Comparison of ENCODE assay signal across 22 cellular contexts in the genomic region with DNA sequence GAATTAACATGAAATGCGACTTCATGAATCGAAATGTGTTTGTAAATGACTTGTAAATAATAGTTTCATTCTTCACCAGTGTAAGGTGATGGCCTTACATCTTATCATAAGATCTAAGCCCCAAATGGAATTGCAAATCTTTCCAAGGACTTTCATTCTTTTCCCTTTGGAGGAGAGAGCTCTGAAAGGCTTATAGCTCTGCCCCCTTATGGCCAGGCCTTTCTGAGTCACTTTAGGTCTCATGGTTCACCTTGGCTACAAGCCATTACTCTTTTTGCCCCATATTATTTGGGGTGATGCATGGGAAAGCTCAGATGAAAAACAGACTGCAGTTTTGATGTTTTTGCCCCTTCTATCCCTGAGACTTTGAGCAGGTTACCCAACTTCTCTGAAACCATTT.
DNase-seq lines count a peak whose midpoint lies in the region; ATAC-seq and TF ChIP-seq lines count a peak whose summit lies in the region.
"Had no signal": no experiment of that assay in that cellular context is flagged by ENCODE, and none has a peak within 500 bp of the region (broad histone marks: within the 10 kb centered on the region; RNA-seq: fewer than 3 reads in every experiment).

No MANE protein-coding gene starts in this region.

- H3K18ac ChIP-seq in H9 (ENCODE audit: insufficient read length, low read depth, low read length): no peak overlapping the region

- no peaks in the 10 kb centered on the region; a peak in 1 of 4 replicates for H3K4me1 Mint-ChIP-seq in H9
- peaks cover 20% of the 10 kb centered on the region for H3K4me1 Mint-ChIP-seq in chondrocyte (ENCODE audit: low read depth)
- no peaks in the 10 kb centered on the region for H3K4me1 Mint-ChIP-seq in activated T-helper 2 cell treated with anti-CD3 and anti-CD28 coated beads, Interferon-gamma antibody, Interleukin-2, Interleukin-4, amounts not matched to agents 10 μg/mL and 5 μg/mL and 100 μg/mL, durations not matched to agents 14 hours and 24 hours and 36 hours (ENCODE audit: low read depth)
- H3K4me1 Mint-ChIP-seq: activated CD4-positive, alpha-beta memory T cell treated with anti-CD3 and anti-CD28 coated beads, Interleukin-2, amount 10 ng/mL, durations not matched to agents 7 days and 5 days; CD8-positive, alpha-beta memory T cell had no signal

- no peak overlapping the region for H3K4me2 ChIP-seq in H9 (ENCODE audit: insufficient read depth, insufficient read length, low read length)

- no peak for ATAC-seq in HG02973 (IDR thresholded peaks at IDR 0.05; ENCODE audit: unreplicated experiment)
- ATAC-seq: heart left ventricle, lower lobe of right lung had no signal

- no peak overlapping the region for H3K56ac ChIP-seq in H9 (ENCODE audit: insufficient read length, low read depth, low read length)

- H3K23me2 ChIP-seq in H9 (ENCODE audit: insufficient read length, low read depth, low read length, poor library complexity, severe bottlenecking): no peaks in the 10 kb centered on the region

- intact Hi-C loops in activated T-helper 2 cell treated with anti-CD3 and anti-CD28 coated beads, Interferon-gamma antibody, Interleukin-2, Interleukin-4, amounts not matched to agents 10 μg/mL and 5 μg/mL and 100 μg/mL, durations not matched to agents 14 hours and 24 hours and 36 hours (cut with micrococcal nuclease): no loop called here

- H3K36me3 Mint-ChIP-seq in H9 (ENCODE audit: insufficient read depth in 1 of 3, low read depth in 3 of 3) (no peaks in the 10 kb centered on the region), chondrocyte (ENCODE audit: low read depth) (no peaks in the 10 kb centered on the region)
- no peaks in the 10 kb centered on the region for H3K36me3 Mint-ChIP-seq in activated T-helper 2 cell treated with anti-CD3 and anti-CD28 coated beads, Interferon-gamma antibody, Interleukin-2, Interleukin-4, amounts not matched to agents 10 μg/mL and 5 μg/mL and 100 μg/mL, durations not matched to agents 14 hours and 24 hours and 36 hours (ENCODE audit: low read depth)
- H3K36me3 Mint-ChIP-seq: CD8-positive, alpha-beta memory T cell had no signal

- H2AK5ac ChIP-seq in H9 (ENCODE audit: insufficient read length, low read length): no peak overlapping the region

- H3K4me1 ChIP-seq in H9 (ENCODE audit: insufficient read depth, low read length): no peaks in the 10 kb centered on the region
- H3K4me1 ChIP-seq: heart left ventricle, lower lobe of right lung, right atrium auricular region had no signal

- no peaks in the 10 kb centered on the region for H4K20me1 ChIP-seq in H9 (ENCODE audit: control insufficient read depth, insufficient read depth, insufficient read length)

- no peak overlapping the region for H4K8ac ChIP-seq in H9 (replicated peaks; ENCODE audit: insufficient read length, low read depth, low read length)

- H3K27ac Mint-ChIP-seq in H9: no peak overlapping the region
- H3K27ac Mint-ChIP-seq in chondrocyte (ENCODE audit: unreplicated experiment): no peak overlapping the region
- no peak overlapping the region for H3K27ac Mint-ChIP-seq in activated T-helper 2 cell treated with anti-CD3 and anti-CD28 coated beads, Interferon-gamma antibody, Interleukin-2, Interleukin-4, amounts not matched to agents 10 μg/mL and 5 μg/mL and 100 μg/mL, durations not matched to agents 14 hours and 24 hours and 36 hours
- H3K27ac Mint-ChIP-seq: activated CD4-positive, alpha-beta memory T cell treated with anti-CD3 and anti-CD28 coated beads, Interleukin-2, amount 10 ng/mL, durations not matched to agents 7 days and 5 days; CD8-positive, alpha-beta memory T cell had no signal

- H3K4ac ChIP-seq in H9 (ENCODE audit: low read depth, low read length): no peak overlapping the region

- H3K4me3 Mint-ChIP-seq in H9 (no peak overlapping the region), chondrocyte (ENCODE audit: unreplicated experiment) (no peak overlapping the region)
- H3K4me3 Mint-ChIP-seq in activated T-helper 2 cell treated with anti-CD3 and anti-CD28 coated beads, Interferon-gamma antibody, Interleukin-2, Interleukin-4, amounts not matched to agents 10 μg/mL and 5 μg/mL and 100 μg/mL, durations not matched to agents 14 hours and 24 hours and 36 hours (ENCODE audit: low read depth): no peak overlapping the region
- H3K4me3 Mint-ChIP-seq: activated CD4-positive, alpha-beta memory T cell treated with anti-CD3 and anti-CD28 coated beads, Interleukin-2, amount 10 ng/mL, durations not matched to agents 7 days and 5 days; CD8-positive, alpha-beta memory T cell had no signal

- H2BK12ac ChIP-seq in H9 (ENCODE audit: insufficient read length, low read depth, low read length): no peak overlapping the region

- H3K79me1 ChIP-seq in H9 (ENCODE audit: insufficient read depth, low read depth, low read length, poor library complexity, severe bottlenecking): no peaks in the 10 kb centered on the region

- H3K27me3 ChIP-seq in H9 (ENCODE audit: insufficient read depth, low read length): no peaks in the 10 kb centered on the region
- H3K27me3 ChIP-seq: heart left ventricle, right atrium auricular region had no signal

- no peaks in the 10 kb centered on the region for H3K27me3 Mint-ChIP-seq in H9 (ENCODE audit: low read depth)
- H3K27me3 Mint-ChIP-seq in chondrocyte (ENCODE audit: low read depth): no peaks in the 10 kb centered on the region
- H3K27me3 Mint-ChIP-seq in activated T-helper 2 cell treated with anti-CD3 and anti-CD28 coated beads, Interferon-gamma antibody, Interleukin-2, Interleukin-4, amounts not matched to agents 10 μg/mL and 5 μg/mL and 100 μg/mL, durations not matched to agents 14 hours and 24 hours and 36 hours (ENCODE audit: low read depth): no peaks in the 10 kb centered on the region
- H3K27me3 Mint-ChIP-seq: activated CD4-positive, alpha-beta memory T cell treated with anti-CD3 and anti-CD28 coated beads, Interleukin-2, amount 10 ng/mL, durations not matched to agents 7 days and 5 days; CD8-positive, alpha-beta memory T cell had no signal

- H3K9me3 Mint-ChIP-seq in H9: no peaks in the 10 kb centered on the region
- peaks cover 2% of the 10 kb centered on the region for H3K9me3 Mint-ChIP-seq in chondrocyte (ENCODE audit: low read depth)
- no peaks in the 10 kb centered on the region for H3K9me3 Mint-ChIP-seq in activated T-helper 2 cell treated with anti-CD3 and anti-CD28 coated beads, Interferon-gamma antibody, Interleukin-2, Interleukin-4, amounts not matched to agents 10 μg/mL and 5 μg/mL and 100 μg/mL, durations not matched to agents 14 hours and 24 hours and 36 hours

- no CpG with 5 or more reads among the region's 2 CpGs for WGBS in H9 (ENCODE audit: extremely low coverage, insufficient read length, low lambda C conversion rate)

- H3T11ph ChIP-seq in H9 (ENCODE audit: low read length): no peak overlapping the region

- TF ChIP-seq CTCF in H9 (conservative IDR thresholded peaks at IDR 0.05) (peak; percentile 58), chondrocyte (IDR thresholded peaks at IDR 0.05) (peak; percentile 20), RWPE1 (conservative IDR thresholded peaks at IDR 0.05; ENCODE audit: low read depth) (no peak)

- no peak overlapping the region for H2BK15ac ChIP-seq in H9 (ENCODE audit: low read depth, low read length)

- no peak overlapping the region for H2BK120ac ChIP-seq in H9 (ENCODE audit: low read depth, low read length, poor library complexity, severe bottlenecking)

- POLR2A ChIA-PET in RWPE1 (lab: Yijun Ruan, JAX; ENCODE audit: low non-redundant PET): no interaction called here

- no peak overlapping the region for H4K5ac ChIP-seq in H9 (ENCODE audit: insufficient read length, low read depth, low read length)

- H3K27ac ChIP-seq in H9 (ENCODE audit: insufficient read length, low read depth, low read length): no peak overlapping the region
- no peak overlapping the region for H3K27ac ChIP-seq in RWPE1
- H3K27ac ChIP-seq: heart left ventricle, lower lobe of right lung, right atrium auricular region had no signal

- DNase-seq in H9 (no peak), M059J (ENCODE audit: low read depth) (peak; percentile 37), chondrocyte (ENCODE audit: low spot score) (no peak), iris pigment epithelial cell (ENCODE audit: low read depth) (peak; percentile 36), putamen (ENCODE audit: low spot score) (no peak), RWPE1 (ENCODE audit: low spot score) (no peak)
- DNase-seq in activated T-helper 2 cell treated with anti-CD3 and anti-CD28 coated beads, Interferon-gamma antibody, Interleukin-2, Interleukin-4, amounts not matched to agents 10 μg/mL and 5 μg/mL and 100 μg/mL, durations not matched to agents 14 hours and 24 hours and 36 hours (ENCODE audit: low spot score): no peak
- DNase-seq: activated CD4-positive, alpha-beta memory T cell treated with anti-CD3 and anti-CD28 coated beads, Interleukin-2, amount 10 ng/mL, durations not matched to agents 7 days and 5 days; activated T-cell treated with anti-CD3 and anti-CD28 coated beads for 4 hours; CD8-positive, alpha-beta memory T cell; cerebellar nuclear complex; DND-41; effector CD8-positive, alpha-beta T cell; H7; heart left ventricle; lower lobe of right lung; NCI-H1436; NCI-H2227 treated with DMSO at 0.1 percent for 48 hours; occipital lobe; RPMI8226 had no signal

- H2AFZ ChIP-seq in H9 (ENCODE audit: low read length): no peak overlapping the region

- H3K9me3 ChIP-seq in H9 (ENCODE audit: control insufficient read depth, low read depth, low read length): no peaks in the 10 kb centered on the region
- H3K9me3 ChIP-seq: heart left ventricle, lower lobe of right lung, right atrium auricular region had no signal

- CTCF ChIA-PET in RWPE1 (lab: Yijun Ruan, JAX): no interaction called here

- no peak overlapping the region for H2BK5ac ChIP-seq in H9 (ENCODE audit: insufficient read length, low read length)

- H2BK20ac ChIP-seq in H9 (ENCODE audit: low read depth, low read length, poor library complexity, severe bottlenecking): no peak overlapping the region

- H3K14ac ChIP-seq in H9 (ENCODE audit: insufficient read depth, low read length): no peak overlapping the region

- H3K23ac ChIP-seq in H9 (ENCODE audit: insufficient read length, low read depth, low read length): no peak overlapping the region

- no peaks in the 10 kb centered on the region for H3K79me2 ChIP-seq in H9 (ENCODE audit: insufficient read depth, low read length)

- no peak overlapping the region for H3K9ac ChIP-seq in H9 (ENCODE audit: extremely low read depth, insufficient read length, low read length)

- H4K91ac ChIP-seq in H9 (ENCODE audit: insufficient read length, low read depth, low read length): no peak overlapping the region

Comparison
In these comparisons a context has a peak if more than half of its experiments do, and no peak if none do; other contexts are left out.
1. DNase-seq: peak in M059J (single experiment) and iris pigment epithelial cell (single experiment); none in H9 (single experiment), chondrocyte (single experiment), activated T-helper 2 cell treated with anti-CD3 and anti-CD28 coated beads, Interferon-gamma antibody, Interleukin-2, Interleukin-4, amounts not matched to agents 10 μg/mL and 5 μg/mL and 100 μg/mL, durations not matched to agents 14 hours and 24 hours and 36 hours (single experiment), putamen (single experiment) and RWPE1 (single experiment).